Comparison of ENCODE assay signal across 8 cellular contexts in the genomic region with DNA sequence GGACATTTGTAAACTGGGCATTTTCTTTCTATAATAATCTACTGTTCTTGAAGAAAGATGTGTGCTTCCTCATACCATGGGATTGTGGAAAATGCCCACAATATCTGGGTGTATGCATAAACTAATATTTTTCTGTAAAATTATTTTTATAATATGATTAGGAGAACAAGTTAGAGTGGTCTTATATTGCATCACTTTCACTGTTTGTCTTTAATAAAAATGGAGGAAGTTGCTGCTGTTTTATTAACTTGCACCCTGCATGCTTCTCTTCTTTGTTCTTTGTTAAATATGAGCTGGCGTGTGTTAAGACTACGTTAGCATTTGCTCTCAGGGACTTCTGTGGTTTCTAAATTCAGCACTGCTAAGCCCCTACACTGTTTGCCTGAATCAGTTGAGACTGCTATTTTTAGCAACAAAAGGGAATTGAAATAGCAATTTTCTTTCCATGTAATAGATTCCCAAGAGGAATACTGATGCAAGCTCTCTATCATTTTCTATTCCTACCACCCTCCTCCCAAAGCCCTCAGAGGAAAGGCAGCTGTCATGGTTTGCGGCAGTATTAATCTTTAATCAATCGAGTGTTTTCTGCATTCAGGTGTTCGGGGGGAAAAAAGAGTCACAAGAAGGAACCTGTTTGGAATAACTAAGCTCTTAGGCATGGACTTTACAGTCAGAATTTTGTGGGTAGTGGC. TPM values are rescaled to one million over a fixed set of nuclear protein-coding genes. Genes with fewer than 3 reads are reported as not detected.
DNase-seq lines count a peak whose midpoint lies in the region; TF ChIP-seq lines count a peak whose summit lies in the region.

No MANE protein-coding gene starts in this region.

- H3K36me3 ChIP-seq in left ventricle myocardium inferior (peaks cover 13% of the 10 kb centered on the region), subcutaneous abdominal adipose tissue (ENCODE audit: control insufficient read depth in 5 of 5, insufficient read depth in 5 of 5, low read length in 5 of 5) (peaks cover 5 to 9% (median 8%) of the 10 kb centered on the region in 5 donors)

- H3K9me3 ChIP-seq in left ventricle myocardium inferior (replicated peaks), result no peaks in the 10 kb centered on the region
- no peaks in the 10 kb centered on the region for H3K9me3 ChIP-seq in subcutaneous abdominal adipose tissue (ENCODE audit: control insufficient read depth in 5 of 5, low read length in 5 of 5)

- H3K27me3 ChIP-seq in left ventricle myocardium inferior (ENCODE audit: low read depth), result no peaks in the 10 kb centered on the region
- no peaks in the 10 kb centered on the region for H3K27me3 ChIP-seq in subcutaneous abdominal adipose tissue (ENCODE audit: control insufficient read depth in 5 of 5, insufficient read depth in 4 of 5, low read length in 5 of 5)

- peak overlapping the region in 1 of 5 donors; percentile 16 for H3K9ac ChIP-seq in subcutaneous abdominal adipose tissue (ENCODE audit: low read length in 5 of 5)

- intact Hi-C loops in left ventricle myocardium inferior (cut with micrococcal nuclease), result no loop called here

- peaks cover 59% of the 10 kb centered on the region for H3K4me1 ChIP-seq in left ventricle myocardium inferior
- peaks cover 0 to 29% (median 24%) of the 10 kb centered on the region in 5 donors for H3K4me1 ChIP-seq in subcutaneous abdominal adipose tissue (ENCODE audit: control insufficient read depth in 5 of 5, insufficient read depth in 5 of 5, low read length in 5 of 5)

- H3K4me3 ChIP-seq in left ventricle myocardium inferior (peak overlapping the region; percentile 49), subcutaneous abdominal adipose tissue (ENCODE audit: low read depth in 1 of 5, low read length in 5 of 5) (peak overlapping the region in 2 of 5 donors; percentile 19 to 37)

- DNase-seq in NCI-H1417 (lab: John Stamatoyannopoulos, UW) (peak in 2 of 3 experiments; percentile 3 to 8), NCI-H1417 treated with DMSO at 0.1 percent for 48 hours (lab: John Stamatoyannopoulos, UW) (no peak), amniotic stem cell (lab: John Stamatoyannopoulos, UW) (peak; percentile 16), left ventricle myocardium inferior (no peak), COR-L47 (lab: John Stamatoyannopoulos, UW) (no peak), SK-N-DZ (ENCODE audit: low spot score) (no peak)
- DNase-seq in NK-92 treated with Interleukin-12 subunit alpha and Interleukin-12 subunit beta, amount 100 ng/mL, for 24 hours (lab: John Stamatoyannopoulos, UW), result no peak

- H3K27ac ChIP-seq in left ventricle myocardium inferior (replicated peaks), result peak overlapping the region; percentile 87
- H3K27ac ChIP-seq in subcutaneous abdominal adipose tissue (ENCODE audit: low read depth, low read length), result peak overlapping the region; percentile 12

- TF ChIP-seq CTCF in left ventricle myocardium inferior (IDR thresholded peaks at IDR 0.05; ENCODE audit: borderline replicate concordance), result no peak

RNA-seq across cellular contexts. Expression of a gene that starts 56.1 kb away (rescaled TPM):
- total RNA-seq in left ventricle myocardium inferior, result 83.6 TPM
- 34.6 and 38.7 TPM in 2 replicates for polyA plus RNA-seq in SK-N-DZ (2014; cell fraction: cytosol; rRNA removed)
- polyA plus RNA-seq in SK-N-DZ (2014; cell fraction: nucleus; rRNA removed), result 17.1 and 22.4 TPM in 2 replicates

Comparison
In these comparisons a context has a peak if more than half of its experiments do, and no peak if none do; other contexts are left out.
1. DNase-seq: peak in NCI-H1417 (2 of 3) and amniotic stem cell (single experiment); none in NCI-H1417 treated with DMSO at 0.1 percent for 48 hours (single experiment), left ventricle myocardium inferior (single experiment), COR-L47 (single experiment), SK-N-DZ (single experiment) and NK-92 treated with Interleukin-12 subunit alpha and Interleukin-12 subunit beta, amount 100 ng/mL, for 24 hours (single experiment).